8 cellular contexts compared by ENCODE assay signal in the genomic region with DNA sequence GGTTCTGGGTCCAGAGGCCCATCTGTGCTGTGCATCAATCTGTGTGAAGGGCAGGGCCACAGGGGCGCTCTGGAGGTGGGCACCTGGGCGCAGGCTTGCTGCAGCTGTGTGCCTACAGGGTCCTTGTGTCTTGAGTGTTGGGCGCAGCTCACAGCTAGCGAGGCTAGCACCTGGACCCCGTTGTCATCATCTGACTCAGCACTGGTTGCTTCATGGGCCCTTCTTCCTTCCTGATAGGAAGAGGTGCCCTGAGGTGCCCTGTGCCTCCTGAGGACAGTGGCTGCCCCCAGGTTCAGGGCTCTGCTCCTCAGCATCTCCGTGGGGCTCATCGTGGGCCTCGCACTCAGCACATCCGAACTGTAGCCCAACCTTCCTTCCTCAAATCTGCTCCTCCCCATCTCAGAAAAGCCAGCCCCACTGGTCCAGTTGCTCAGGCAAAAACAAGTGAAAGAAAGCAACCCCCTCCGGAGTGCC. TPM values are rescaled to one million over a fixed set of nuclear protein-coding genes. Genes with fewer than 3 reads are reported as not detected.
DNase-seq lines count a peak whose midpoint lies in the region; ATAC-seq and TF ChIP-seq lines count a peak whose summit lies in the region.

No MANE protein-coding gene starts in this region.

- no peaks in the 10 kb centered on the region for H3K9me3 ChIP-seq in left lung

- peak overlapping the region in 1 of 2 donors; percentile 27 for H3K4me3 ChIP-seq in left lung

- no peaks in the 10 kb centered on the region for H3K27me3 Mint-ChIP-seq in activated CD8-positive, alpha-beta T cell treated with anti-CD3 and anti-CD28 coated beads, Interleukin-2, amount 10 ng/mL, durations not matched to agents 7 days and 5 days (ENCODE audit: low read depth)
- H3K27me3 Mint-ChIP-seq in type B pancreatic cell, result no peaks in the 10 kb centered on the region

- H3K27me3 ChIP-seq in left lung, result no peaks in the 10 kb centered on the region

- CTCF ChIA-PET in activated CD8-positive, alpha-beta T cell treated with anti-CD3 and anti-CD28 coated beads, Interleukin-2, amount 10 ng/mL, durations not matched to agents 7 days and 5 days (lab: Charles Lee), result interaction anchor here (0.8 to 3.2 kb wide), 8 partner anchors 9 to 96 kb away, joined by 3 to 25 read pairs (median 4); a partner anchor contains a TSS

- peak overlapping the region; percentile 64 for H3K4me3 Mint-ChIP-seq in activated CD8-positive, alpha-beta T cell treated with anti-CD3 and anti-CD28 coated beads, Interleukin-2, amount 10 ng/mL, durations not matched to agents 7 days and 5 days
- H3K4me3 Mint-ChIP-seq in type B pancreatic cell, result peak overlapping the region; percentile 31

- peak overlapping the region; percentile 75 to 97 for H3K27ac ChIP-seq in left lung

- no peak for TF ChIP-seq CTCF in left lung (IDR thresholded peaks at IDR 0.05)
- TF ChIP-seq CTCF in type B pancreatic cell (conservative IDR thresholded peaks at IDR 0.05), result no peak

- peaks cover 89% of the 10 kb centered on the region for H3K4me1 Mint-ChIP-seq in activated CD8-positive, alpha-beta T cell treated with anti-CD3 and anti-CD28 coated beads, Interleukin-2, amount 10 ng/mL, durations not matched to agents 7 days and 5 days (ENCODE audit: low read depth)
- peaks cover 71% of the 10 kb centered on the region for H3K4me1 Mint-ChIP-seq in type B pancreatic cell (ENCODE audit: unreplicated experiment)

- H3K36me3 Mint-ChIP-seq in activated CD8-positive, alpha-beta T cell treated with anti-CD3 and anti-CD28 coated beads, Interleukin-2, amount 10 ng/mL, durations not matched to agents 7 days and 5 days (ENCODE audit: low read depth), result peaks cover 49% of the 10 kb centered on the region
- peaks cover 9% of the 10 kb centered on the region for H3K36me3 Mint-ChIP-seq in type B pancreatic cell

- POLR2A ChIA-PET in activated CD8-positive, alpha-beta T cell treated with anti-CD3 and anti-CD28 coated beads, Interleukin-2, amount 10 ng/mL, durations not matched to agents 7 days and 5 days (lab: Charles Lee), result interaction anchor here (0.9 to 2.9 kb wide), 10 partner anchors 9 to 209 kb away, joined by 3 to 16 read pairs (median 4); a partner anchor contains a TSS

- peaks cover 0 to 6% of the 10 kb centered on the region in 2 donors for H3K36me3 ChIP-seq in left lung

- H3K27ac Mint-ChIP-seq in activated CD8-positive, alpha-beta T cell treated with anti-CD3 and anti-CD28 coated beads, Interleukin-2, amount 10 ng/mL, durations not matched to agents 7 days and 5 days, result peak overlapping the region; percentile 99
- peak overlapping the region; percentile 88 for H3K27ac Mint-ChIP-seq in type B pancreatic cell

- H3K4me1 ChIP-seq in left lung, result peaks cover 54 to 93% of the 10 kb centered on the region in 2 donors

- intact Hi-C loops in left lung (cut with DNase I), result no loop called here

- ATAC-seq in activated CD8-positive, alpha-beta T cell treated with anti-CD3 and anti-CD28 coated beads, Interleukin-2, amount 10 ng/mL, durations not matched to agents 7 days and 5 days, result peak; percentile 35
- ATAC-seq in left lung (no peak), GM19351 (IDR thresholded peaks at IDR 0.05; ENCODE audit: unreplicated experiment) (no peak)

- DNase-seq in activated naive CD4-positive, alpha-beta T cell treated with Interleukin-2 at 50 U/mL for 16 hours, result peak; percentile 25
- no peak for DNase-seq in activated naive CD4-positive, alpha-beta T cell (lab: John Stamatoyannopoulos, UW)
- DNase-seq in activated CD8-positive, alpha-beta T cell treated with anti-CD3 and anti-CD28 coated beads, Interleukin-2, amount 10 ng/mL, durations not matched to agents 7 days and 5 days, result peak; percentile 56
- DNase-seq in left lung, result peak in 1 of 2 donors; percentile 73
- DNase-seq in type B pancreatic cell (ENCODE audit: extremely low spot score, unreplicated experiment), result no peak
- DNase-seq in anterior cingulate cortex (lab: John Stamatoyannopoulos, UW), result no peak
- DNase-seq in epidermal melanocyte (ENCODE audit: insufficient read length, low spot score), result no peak

- H3K9me3 Mint-ChIP-seq in activated CD8-positive, alpha-beta T cell treated with anti-CD3 and anti-CD28 coated beads, Interleukin-2, amount 10 ng/mL, durations not matched to agents 7 days and 5 days (ENCODE audit: insufficient read depth), result no peaks in the 10 kb centered on the region
- H3K9me3 Mint-ChIP-seq in type B pancreatic cell, result no peaks in the 10 kb centered on the region

RNA-seq across cellular contexts. Expression of a gene that starts 54.8 kb away (rescaled TPM):
- 100 to 1,000 TPM; 180 TPM for total RNA-seq in activated CD8-positive, alpha-beta T cell treated with anti-CD3 and anti-CD28 coated beads, Interleukin-2, amount 10 ng/mL, durations not matched to agents 7 days and 5 days
- total RNA-seq in left lung, result 10 to 100 TPM; 66.3 to 97.3 TPM
- total RNA-seq in type B pancreatic cell (ENCODE audit: low replicate concordance), result 102 and 113 TPM in 2 replicates

RNA-seq across cellular contexts. Expression of a gene that starts 55.1 kb away (rescaled TPM):
- 1 to 10 TPM; 3.4 to 3.9 TPM for total RNA-seq in activated CD8-positive, alpha-beta T cell treated with anti-CD3 and anti-CD28 coated beads, Interleukin-2, amount 10 ng/mL, durations not matched to agents 7 days and 5 days
- 1 to 10 TPM; 1.3 to 1.4 TPM for total RNA-seq in left lung
- 1.5 and 2.3 TPM in 2 replicates for total RNA-seq in type B pancreatic cell (ENCODE audit: low replicate concordance)

RNA-seq across cellular contexts. Expression of a gene that starts 55.7 kb away (rescaled TPM):
- 100 to 1,000 TPM; 388 to 413 TPM for total RNA-seq in activated CD8-positive, alpha-beta T cell treated with anti-CD3 and anti-CD28 coated beads, Interleukin-2, amount 10 ng/mL, durations not matched to agents 7 days and 5 days
- total RNA-seq in left lung, result 100 to 1,000 TPM; 246 to 303 TPM
- total RNA-seq in type B pancreatic cell (ENCODE audit: low replicate concordance), result 396 and 419 TPM in 2 replicates

Comparison
In these comparisons a context has a peak if more than half of its experiments do, and no peak if none do; other contexts are left out.
1. DNase-seq: peak in activated naive CD4-positive, alpha-beta T cell treated with Interleukin-2 at 50 U/mL for 16 hours (single experiment) and activated CD8-positive, alpha-beta T cell treated with anti-CD3 and anti-CD28 coated beads, Interleukin-2, amount 10 ng/mL, durations not matched to agents 7 days and 5 days (single experiment); none in activated naive CD4-positive, alpha-beta T cell (0 of 4), type B pancreatic cell (single experiment), anterior cingulate cortex (0 of 58) and epidermal melanocyte (single experiment).